In the genomic region with DNA sequence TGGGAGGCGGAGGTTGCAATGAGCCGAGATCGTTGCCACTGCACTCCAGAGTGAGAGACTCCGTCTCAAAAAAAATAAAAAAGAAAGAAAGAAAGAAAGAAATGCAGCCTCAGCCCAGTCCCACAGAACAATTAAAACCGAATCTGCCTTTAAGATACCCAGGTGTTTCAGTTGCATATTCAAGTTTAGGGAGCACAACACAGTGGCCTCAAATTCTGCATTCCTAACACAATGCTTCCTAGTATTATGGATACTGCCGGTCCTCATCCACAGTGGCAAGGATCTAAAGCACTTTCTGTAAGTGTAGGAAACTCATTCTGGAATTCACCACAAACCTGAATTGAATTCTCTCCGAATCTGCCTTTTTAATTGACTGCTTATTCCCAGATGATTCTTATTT, we compare ENCODE assay signal across 18 cellular contexts.
A peak's percentile ranks its signal among the peaks of the same experiment; 100 is the strongest.
DNase-seq lines count a peak whose midpoint lies in the region; ATAC-seq and TF ChIP-seq lines count a peak whose summit lies in the region.
"Had no signal": no experiment of that assay in that cellular context is flagged by ENCODE, and none has a peak within 500 bp of the region (broad histone marks: within the 10 kb centered on the region; RNA-seq: fewer than 3 reads in every experiment).

No MANE protein-coding gene starts in this region.

- no peak for TF ChIP-seq CTCF in GM23338 (conservative IDR thresholded peaks at IDR 0.05; ENCODE audit: low read depth in 2 of 2)
- TF ChIP-seq CTCF in WTC11 (IDR thresholded peaks at IDR 0.05) = no peak

- no peak overlapping the region for H3K4me3 Mint-ChIP-seq in GM23338
- H3K4me3 Mint-ChIP-seq in WTC11 = 0 out of 2 replicates have a peak overlapping the region, but pooled peaks have one; percentile 1
- H3K4me3 Mint-ChIP-seq: CD4-positive, alpha-beta memory T cell had no signal

- H3K27me3 Mint-ChIP-seq in GM23338 (ENCODE audit: insufficient read depth, low read depth, poor library complexity) (no peaks in the 10 kb centered on the region), WTC11 (ENCODE audit: low read depth) (no peaks in the 10 kb centered on the region)
- H3K27me3 Mint-ChIP-seq: CD4-positive, alpha-beta memory T cell had no signal

- H3K36me3 Mint-ChIP-seq in GM23338 (ENCODE audit: low read depth) (peaks cover 40% of the 10 kb centered on the region), WTC11 (peaks cover 24% of the 10 kb centered on the region)
- H3K36me3 Mint-ChIP-seq: CD4-positive, alpha-beta memory T cell had no signal

- DNase-seq in GM23338 (ENCODE audit: low spot score) (peak; percentile 75), WTC11 (ENCODE audit: low spot score) (no peak), iPS DF 19.7 (ENCODE audit: low read depth, low spot score) (peak; percentile 17), cortex of kidney (lab: John Stamatoyannopoulos, UW) (no peak), COR-L47 (lab: John Stamatoyannopoulos, UW) (no peak)
- DNase-seq: C1 segment of cervical spinal cord; Caco-2; CD4-positive, alpha-beta memory T cell; DMS 273 treated with DMSO at 0.1 percent for 48 hours; DMS79; EL; GDM1; GOT3; H7 had no signal

- H3K9ac ChIP-seq in HUES6 (ENCODE audit: low read length) = no peak overlapping the region

- H3K4me1 ChIP-seq in GM23338 (ENCODE audit: insufficient read depth) = peaks cover 33% of the 10 kb centered on the region
- H3K4me1 ChIP-seq in HUES6 (ENCODE audit: control insufficient read depth, insufficient read depth, low read length) = peaks cover 30% of the 10 kb centered on the region

- H3K27me3 ChIP-seq in GM23338 (ENCODE audit: insufficient read depth) = no peaks in the 10 kb centered on the region
- H3K27me3 ChIP-seq in HUES6 (ENCODE audit: control insufficient read depth, insufficient read depth, low read length) = no peaks in the 10 kb centered on the region

- H3K4me2 ChIP-seq in GM23338 = peak overlapping the region; percentile 54; the same call in 1 of the 2 replicates

- H3K36me3 ChIP-seq in GM23338 (ENCODE audit: insufficient read depth) = no peaks in the 10 kb centered on the region
- H3K36me3 ChIP-seq in HUES6 (ENCODE audit: control insufficient read depth, insufficient read depth, low read length) = peaks cover 37% of the 10 kb centered on the region

- H3F3A ChIP-seq in GM23338 (replicated peaks; ENCODE audit: low read depth) = no peaks in the 10 kb centered on the region; the same call in 1 of the 2 replicates

- H3K27ac ChIP-seq in GM23338 (ENCODE audit: low read depth) = peak overlapping the region; percentile 96
- H3K27ac ChIP-seq in HUES6 (ENCODE audit: low read depth, low read length) = 0 out of 2 replicates have a peak overlapping the region, but pooled peaks have one; percentile 35

- H3K9me3 ChIP-seq in HUES6 (ENCODE audit: control insufficient read depth, insufficient read depth, low read depth, low read length) = peaks cover 2% of the 10 kb centered on the region; the same call in 1 of the 2 replicates
- H3K9me3 ChIP-seq: Caco-2 had no signal

- CTCF ChIA-PET in WTC11 (lab: Charles Lee) = no interaction called here

- H3K4me3 ChIP-seq in GM23338 = no peak overlapping the region
- no peak overlapping the region for H3K4me3 ChIP-seq in HUES6 (ENCODE audit: low read depth, low read length)
- H3K4me3 ChIP-seq: GM12878 had no signal

- H3K9me2 ChIP-seq in GM23338 (ENCODE audit: insufficient read depth) = no peaks in the 10 kb centered on the region

- no peak overlapping the region for H2AFZ ChIP-seq in GM23338

- H3K27ac Mint-ChIP-seq in GM23338 = peak overlapping the region; percentile 60; the same call in 1 of the 2 replicates
- H3K27ac Mint-ChIP-seq in WTC11 = peak overlapping the region; percentile 95
- H3K27ac Mint-ChIP-seq: CD4-positive, alpha-beta memory T cell had no signal

- peaks cover 9% of the 10 kb centered on the region; the same call in 2 of the 3 replicates for H3K9me3 Mint-ChIP-seq in GM23338
- H3K9me3 Mint-ChIP-seq in WTC11 = peaks cover 8% of the 10 kb centered on the region

- no peaks in the 10 kb centered on the region for H4K20me1 ChIP-seq in GM23338 (replicated peaks; ENCODE audit: insufficient read depth)

- POLR2A ChIA-PET in WTC11 (lab: Charles Lee) = no interaction called here

- ATAC-seq in GM23338 (peak; percentile 77), WTC11 (peak; percentile 62), HG03571 (IDR thresholded peaks at IDR 0.05; ENCODE audit: unreplicated experiment) (no peak)
- ATAC-seq: GM12878, HCT116 had no signal

- H3K4me1 Mint-ChIP-seq in GM23338 (peaks cover 29% of the 10 kb centered on the region), WTC11 (peaks cover 66% of the 10 kb centered on the region)
- H3K4me1 Mint-ChIP-seq: CD4-positive, alpha-beta memory T cell had no signal

- no peaks in the 10 kb centered on the region for H3K79me2 ChIP-seq in GM23338 (replicated peaks; ENCODE audit: insufficient read depth)

TF ChIP-seq in GM23338, 12 proteins besides CTCF, POLR2A, EP300 and RAD21 (continues in another document):
- TF ChIP-seq ZNF114 (CRISPR knock-in tag; IDR thresholded peaks at IDR 0.05) = no peak

TF ChIP-seq in WTC11, 78 proteins besides CTCF, POLR2A, EP300 and RAD21 (continues in another document):
- TF ChIP-seq NR3C1 (CRISPR knock-in tag; conservative IDR thresholded peaks at IDR 0.05; ENCODE audit: low read depth) (no peak), ZNF512 (CRISPR knock-in tag; IDR thresholded peaks at IDR 0.05; ENCODE audit: borderline replicate concordance) (no peak), RORB (CRISPR knock-in tag; IDR thresholded peaks at IDR 0.05) (no peak), TEAD1 (CRISPR knock-in tag; IDR thresholded peaks at IDR 0.05) (no peak)
- TF ChIP-seq, protein P1, sequence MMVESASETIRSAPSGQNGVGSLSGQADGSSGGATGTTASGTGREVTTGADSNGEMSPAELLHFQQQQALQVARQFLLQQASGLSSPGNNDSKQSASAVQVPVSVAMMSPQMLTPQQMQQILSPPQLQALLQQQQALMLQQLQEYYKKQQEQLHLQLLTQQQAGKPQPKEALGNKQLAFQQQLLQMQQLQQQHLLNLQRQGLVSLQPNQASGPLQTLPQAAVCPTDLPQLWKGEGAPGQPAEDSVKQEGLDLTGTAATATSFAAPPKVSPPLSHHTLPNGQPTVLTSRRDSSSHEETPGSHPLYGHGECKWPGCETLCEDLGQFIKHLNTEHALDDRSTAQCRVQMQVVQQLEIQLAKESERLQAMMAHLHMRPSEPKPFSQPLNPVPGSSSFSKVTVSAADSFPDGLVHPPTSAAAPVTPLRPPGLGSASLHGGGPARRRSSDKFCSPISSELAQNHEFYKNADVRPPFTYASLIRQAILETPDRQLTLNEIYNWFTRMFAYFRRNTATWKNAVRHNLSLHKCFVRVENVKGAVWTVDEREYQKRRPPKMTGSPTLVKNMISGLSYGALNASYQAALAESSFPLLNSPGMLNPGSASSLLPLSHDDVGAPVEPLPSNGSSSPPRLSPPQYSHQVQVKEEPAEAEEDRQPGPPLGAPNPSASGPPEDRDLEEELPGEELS (CRISPR knock-in tag; IDR thresholded peaks at IDR 0.05) = no peak
- TF ChIP-seq, protein P2, sequence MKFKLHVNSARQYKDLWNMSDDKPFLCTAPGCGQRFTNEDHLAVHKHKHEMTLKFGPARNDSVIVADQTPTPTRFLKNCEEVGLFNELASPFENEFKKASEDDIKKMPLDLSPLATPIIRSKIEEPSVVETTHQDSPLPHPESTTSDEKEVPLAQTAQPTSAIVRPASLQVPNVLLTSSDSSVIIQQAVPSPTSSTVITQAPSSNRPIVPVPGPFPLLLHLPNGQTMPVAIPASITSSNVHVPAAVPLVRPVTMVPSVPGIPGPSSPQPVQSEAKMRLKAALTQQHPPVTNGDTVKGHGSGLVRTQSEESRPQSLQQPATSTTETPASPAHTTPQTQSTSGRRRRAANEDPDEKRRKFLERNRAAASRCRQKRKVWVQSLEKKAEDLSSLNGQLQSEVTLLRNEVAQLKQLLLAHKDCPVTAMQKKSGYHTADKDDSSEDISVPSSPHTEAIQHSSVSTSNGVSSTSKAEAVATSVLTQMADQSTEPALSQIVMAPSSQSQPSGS (CRISPR knock-in tag; IDR thresholded peaks at IDR 0.05; ENCODE audit: borderline replicate concordance, low read depth) = no peak
- TF ChIP-seq, protein P3, sequence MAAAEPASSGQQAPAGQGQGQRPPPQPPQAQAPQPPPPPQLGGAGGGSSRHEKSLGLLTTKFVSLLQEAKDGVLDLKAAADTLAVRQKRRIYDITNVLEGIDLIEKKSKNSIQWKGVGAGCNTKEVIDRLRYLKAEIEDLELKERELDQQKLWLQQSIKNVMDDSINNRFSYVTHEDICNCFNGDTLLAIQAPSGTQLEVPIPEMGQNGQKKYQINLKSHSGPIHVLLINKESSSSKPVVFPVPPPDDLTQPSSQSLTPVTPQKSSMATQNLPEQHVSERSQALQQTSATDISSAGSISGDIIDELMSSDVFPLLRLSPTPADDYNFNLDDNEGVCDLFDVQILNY (CRISPR knock-in tag; IDR thresholded peaks at IDR 0.05) = no peak
- TF ChIP-seq, protein P4, sequence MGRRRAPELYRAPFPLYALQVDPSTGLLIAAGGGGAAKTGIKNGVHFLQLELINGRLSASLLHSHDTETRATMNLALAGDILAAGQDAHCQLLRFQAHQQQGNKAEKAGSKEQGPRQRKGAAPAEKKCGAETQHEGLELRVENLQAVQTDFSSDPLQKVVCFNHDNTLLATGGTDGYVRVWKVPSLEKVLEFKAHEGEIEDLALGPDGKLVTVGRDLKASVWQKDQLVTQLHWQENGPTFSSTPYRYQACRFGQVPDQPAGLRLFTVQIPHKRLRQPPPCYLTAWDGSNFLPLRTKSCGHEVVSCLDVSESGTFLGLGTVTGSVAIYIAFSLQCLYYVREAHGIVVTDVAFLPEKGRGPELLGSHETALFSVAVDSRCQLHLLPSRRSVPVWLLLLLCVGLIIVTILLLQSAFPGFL (CRISPR knock-in tag; IDR thresholded peaks at IDR 0.05; ENCODE audit: borderline replicate concordance) = no peak

Comparison
In these comparisons a context has a peak if more than half of its experiments do, and no peak if none do; other contexts are left out.
1. DNase-seq: peak in GM23338 (single experiment) and iPS DF 19.7 (single experiment); none in WTC11 (single experiment), cortex of kidney (single experiment) and COR-L47 (single experiment).